Comparison of ENCODE assay signal across 27 cellular contexts in the genomic region with DNA sequence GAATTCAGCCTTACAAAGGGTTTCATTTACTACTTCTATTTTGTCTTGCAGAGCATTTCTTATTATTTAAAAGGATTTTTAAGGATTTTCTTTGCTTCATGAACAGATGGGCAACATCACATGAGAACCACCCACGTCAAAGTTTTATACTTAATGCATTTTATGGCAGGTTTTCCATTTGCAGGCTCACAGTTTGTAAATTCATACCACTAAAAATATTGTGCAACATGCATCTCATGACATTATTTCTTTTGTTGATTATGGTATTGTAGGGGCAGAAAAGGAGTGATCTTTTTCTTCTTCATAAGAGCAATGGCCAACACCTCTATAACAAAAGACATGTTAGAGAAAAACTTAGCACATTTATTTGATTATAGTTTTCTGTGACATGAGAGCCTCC.
"Had no signal": no experiment of that assay in that cellular context is flagged by ENCODE, and none has a peak within 500 bp of the region (broad histone marks: within the 10 kb centered on the region; RNA-seq: fewer than 3 reads in every experiment).

No MANE protein-coding gene starts in this region.

- H3K4me3 ChIP-seq: body of pancreas, Peyer's patch, SJSA1 had no signal

- DNase-seq: activated CD4-positive, alpha-beta T cell treated with anti-CD3 and anti-CD28 coated beads, Interleukin-2, amount 10 ng/mL, durations not matched to agents 24 days and 14 days; activated CD4-positive, alpha-beta T cell treated with anti-CD3 and anti-CD28 coated beads, Interleukin-2, amount 50 U/mL, for 4 hours; activated CD8-positive, alpha-beta T cell treated with anti-CD3 and anti-CD28 coated beads for 36 hours; activated gamma-delta T cell; activated naive CD4-positive, alpha-beta T cell treated with Interleukin-2 at 50 U/mL for 16 hours; activated naive CD8-positive, alpha-beta T cell treated with anti-CD3 and anti-CD28 coated beads, Interleukin-2, amount 10 ng/mL, durations not matched to agents 7 days and 5 days; activated T-cell treated with anti-CD3 and anti-CD28 coated beads, Interleukin-2, amount 50 U/mL, for 1 hour; body of pancreas; caudate nucleus; NCI-H1105; NCI-H1417 treated with DMSO at 0.1 percent for 48 hours; NCI-H1930; NCI-H2081 treated with DMSO at 0.1 percent for 48 hours; NCI-H345; NCI-H524 treated with DMSO at 0.1 percent for 48 hours; NCI-H748 treated with DMSO at 0.1 percent for 48 hours; NK-92 treated with Interleukin-12 subunit alpha and Interleukin-12 subunit beta, amount 100 ng/mL, for 24 hours; PC-3; Peyer's patch; RPMI8226; SHP77 treated with DMSO at 0.1 percent for 48 hours; SK-N-SH had no signal

- H3K4me3 Mint-ChIP-seq: activated CD4-positive, alpha-beta T cell treated with anti-CD3 and anti-CD28 coated beads, Interleukin-2, amount 10 ng/mL, durations not matched to agents 24 days and 14 days; activated CD8-positive, alpha-beta T cell treated with anti-CD3 and anti-CD28 coated beads for 36 hours; activated naive CD4-positive, alpha-beta T cell treated with anti-CD3 and anti-CD28 coated beads, Interleukin-2, amount 50 U/mL, for 24 hours; activated naive CD8-positive, alpha-beta T cell treated with anti-CD3 and anti-CD28 coated beads, Interleukin-2, amount 10 ng/mL, durations not matched to agents 7 days and 5 days; T-helper 1 cell treated with Interleukin-12 subunit alpha and Interleukin-12 subunit beta and Interleukin-4 antibody, amounts not matched to agents 30 μg/mL and 1 μg/mL, for 36 hours; T-helper 2 cell treated with Interferon-gamma antibody and Interleukin-4, amounts not matched to agents 5 μg/mL and 100 μg/mL, for 36 hours had no signal

- H3K27me3 ChIP-seq: body of pancreas, Peyer's patch, SJSA1 had no signal

- H3K36me3 ChIP-seq: Peyer's patch, SJSA1 had no signal

- H3K36me3 Mint-ChIP-seq: activated naive CD4-positive, alpha-beta T cell treated with anti-CD3 and anti-CD28 coated beads, Interleukin-2, amount 50 U/mL, for 24 hours; activated naive CD8-positive, alpha-beta T cell treated with anti-CD3 and anti-CD28 coated beads, Interleukin-2, amount 10 ng/mL, durations not matched to agents 7 days and 5 days had no signal

- ATAC-seq: activated CD8-positive, alpha-beta T cell treated with anti-CD3 and anti-CD28 coated beads for 36 hours; body of pancreas; PC-3 had no signal

- H3K9me3 ChIP-seq: body of pancreas, Peyer's patch, SJSA1, SK-N-SH had no signal

- H3K27ac ChIP-seq: body of pancreas, Peyer's patch, SJSA1 had no signal

- H3K9ac ChIP-seq: SK-N-SH had no signal

- H3K4me1 Mint-ChIP-seq: activated CD4-positive, alpha-beta T cell treated with anti-CD3 and anti-CD28 coated beads, Interleukin-2, amount 10 ng/mL, durations not matched to agents 24 days and 14 days; activated naive CD4-positive, alpha-beta T cell treated with anti-CD3 and anti-CD28 coated beads, Interleukin-2, amount 50 U/mL, for 24 hours; activated naive CD8-positive, alpha-beta T cell treated with anti-CD3 and anti-CD28 coated beads, Interleukin-2, amount 10 ng/mL, durations not matched to agents 7 days and 5 days had no signal

- H3K9me3 Mint-ChIP-seq: activated CD4-positive, alpha-beta T cell treated with anti-CD3 and anti-CD28 coated beads, Interleukin-2, amount 10 ng/mL, durations not matched to agents 24 days and 14 days; activated CD8-positive, alpha-beta T cell treated with anti-CD3 and anti-CD28 coated beads for 36 hours; activated naive CD4-positive, alpha-beta T cell treated with anti-CD3 and anti-CD28 coated beads, Interleukin-2, amount 50 U/mL, for 24 hours; activated naive CD8-positive, alpha-beta T cell treated with anti-CD3 and anti-CD28 coated beads, Interleukin-2, amount 10 ng/mL, durations not matched to agents 7 days and 5 days; T-helper 1 cell treated with Interleukin-12 subunit alpha and Interleukin-12 subunit beta and Interleukin-4 antibody, amounts not matched to agents 30 μg/mL and 1 μg/mL, for 36 hours; T-helper 2 cell treated with Interferon-gamma antibody and Interleukin-4, amounts not matched to agents 5 μg/mL and 100 μg/mL, for 36 hours had no signal

- H3K4me2 ChIP-seq: SK-N-SH had no signal

- H3K27ac Mint-ChIP-seq: activated CD4-positive, alpha-beta T cell treated with anti-CD3 and anti-CD28 coated beads, Interleukin-2, amount 10 ng/mL, durations not matched to agents 24 days and 14 days; activated CD8-positive, alpha-beta T cell treated with anti-CD3 and anti-CD28 coated beads for 36 hours; activated naive CD4-positive, alpha-beta T cell treated with anti-CD3 and anti-CD28 coated beads, Interleukin-2, amount 50 U/mL, for 24 hours; activated naive CD8-positive, alpha-beta T cell treated with anti-CD3 and anti-CD28 coated beads, Interleukin-2, amount 10 ng/mL, durations not matched to agents 7 days and 5 days; activated T-helper 2 cell treated with anti-CD3 and anti-CD28 coated beads, Interferon-gamma antibody, Interleukin-2, Interleukin-4, amounts not matched to agents 10 μg/mL and 5 μg/mL and 100 μg/mL, durations not matched to agents 14 hours and 24 hours and 36 hours; T-helper 1 cell treated with Interleukin-12 subunit alpha and Interleukin-12 subunit beta and Interleukin-4 antibody, amounts not matched to agents 30 μg/mL and 1 μg/mL, for 36 hours; T-helper 2 cell treated with Interferon-gamma antibody and Interleukin-4, amounts not matched to agents 5 μg/mL and 100 μg/mL, for 36 hours had no signal

- H3K4me1 ChIP-seq: body of pancreas, Peyer's patch, SJSA1 had no signal

- H3K27me3 Mint-ChIP-seq: activated CD4-positive, alpha-beta T cell treated with anti-CD3 and anti-CD28 coated beads, Interleukin-2, amount 10 ng/mL, durations not matched to agents 24 days and 14 days; activated CD8-positive, alpha-beta T cell treated with anti-CD3 and anti-CD28 coated beads for 36 hours; activated naive CD4-positive, alpha-beta T cell treated with anti-CD3 and anti-CD28 coated beads, Interleukin-2, amount 50 U/mL, for 24 hours; activated naive CD8-positive, alpha-beta T cell treated with anti-CD3 and anti-CD28 coated beads, Interleukin-2, amount 10 ng/mL, durations not matched to agents 7 days and 5 days had no signal
